ENCODE assay signal across 10 cellular contexts in the genomic region with DNA sequence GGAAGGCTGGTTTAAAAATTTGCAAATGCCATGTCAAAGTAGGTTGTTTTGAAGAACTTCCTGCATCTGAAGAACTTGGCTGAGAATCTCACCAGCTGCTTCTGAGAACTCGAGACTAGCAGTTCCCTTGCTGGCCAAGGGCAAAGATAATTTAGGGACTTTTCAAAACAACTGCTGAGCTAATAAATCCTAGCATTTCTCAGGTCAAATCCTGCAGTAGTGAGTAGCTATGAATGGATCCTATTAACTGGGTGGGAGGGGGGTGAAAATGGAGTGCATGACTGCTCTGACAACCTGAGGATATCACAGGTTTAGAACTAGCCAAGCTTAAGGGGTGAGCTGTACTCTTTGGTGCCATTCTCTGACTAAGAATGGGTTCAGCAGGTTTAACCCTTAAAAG.
DNase-seq lines count a peak whose midpoint lies in the region; TF ChIP-seq lines count a peak whose summit lies in the region.
"Had no signal": no experiment of that assay in that cellular context is flagged by ENCODE, and none has a peak within 500 bp of the region (broad histone marks: within the 10 kb centered on the region; RNA-seq: fewer than 3 reads in every experiment).

No MANE protein-coding gene starts in this region.

- no peaks in the 10 kb centered on the region for H3K27me3 ChIP-seq in dorsolateral prefrontal cortex
- H3K27me3 ChIP-seq: uterus had no signal

- H3K27ac ChIP-seq in dorsolateral prefrontal cortex = no peak overlapping the region

- peak; percentile 15 for DNase-seq in NCI-H2227 (lab: John Stamatoyannopoulos, UW; ENCODE audit: unreplicated experiment)
- no peak for DNase-seq in NCI-H2227 treated with DMSO at 0.1 percent for 48 hours (lab: John Stamatoyannopoulos, UW)
- peak; percentile 74 for DNase-seq in NCI-H69 (lab: John Stamatoyannopoulos, UW)
- peak; percentile 64 for DNase-seq in glomerular visceral epithelial cell (ENCODE audit: extremely low spot score)
- peak; percentile 18 for DNase-seq in stromal cell of bone marrow (ENCODE audit: low read depth)
- DNase-seq in dorsolateral prefrontal cortex = no peak
- no peak for DNase-seq in HUDEP-2 (lab: John Stamatoyannopoulos, UW; ENCODE audit: unreplicated experiment in 76 of 76)
- no peak for DNase-seq in T-helper 2 cell
- DNase-seq: glutamatergic neuron had no signal

- no peak overlapping the region for H3K4me3 ChIP-seq in dorsolateral prefrontal cortex
- H3K4me3 ChIP-seq: uterus had no signal

- intact Hi-C loops in dorsolateral prefrontal cortex (cut with DNase I) = no loop called here

- TF ChIP-seq CTCF in dorsolateral prefrontal cortex (IDR thresholded peaks at IDR 0.05 in 54 of 56, conservative IDR thresholded peaks at IDR 0.05 in 2 of 56; ENCODE audit: low read depth in 1 of 56, partially characterized antibody in 56 of 56) = no peak

Comparison
In these comparisons a context has a peak if more than half of its experiments do, and no peak if none do; other contexts are left out.
1. DNase-seq: peak in NCI-H2227 (single experiment), NCI-H69 (single experiment), glomerular visceral epithelial cell (single experiment) and stromal cell of bone marrow (single experiment); none in NCI-H2227 treated with DMSO at 0.1 percent for 48 hours (single experiment), dorsolateral prefrontal cortex (0 of 10), HUDEP-2 (0 of 76) and T-helper 2 cell (0 of 5).